Comparison of ENCODE assay signal across 13 cellular contexts in the genomic region with DNA sequence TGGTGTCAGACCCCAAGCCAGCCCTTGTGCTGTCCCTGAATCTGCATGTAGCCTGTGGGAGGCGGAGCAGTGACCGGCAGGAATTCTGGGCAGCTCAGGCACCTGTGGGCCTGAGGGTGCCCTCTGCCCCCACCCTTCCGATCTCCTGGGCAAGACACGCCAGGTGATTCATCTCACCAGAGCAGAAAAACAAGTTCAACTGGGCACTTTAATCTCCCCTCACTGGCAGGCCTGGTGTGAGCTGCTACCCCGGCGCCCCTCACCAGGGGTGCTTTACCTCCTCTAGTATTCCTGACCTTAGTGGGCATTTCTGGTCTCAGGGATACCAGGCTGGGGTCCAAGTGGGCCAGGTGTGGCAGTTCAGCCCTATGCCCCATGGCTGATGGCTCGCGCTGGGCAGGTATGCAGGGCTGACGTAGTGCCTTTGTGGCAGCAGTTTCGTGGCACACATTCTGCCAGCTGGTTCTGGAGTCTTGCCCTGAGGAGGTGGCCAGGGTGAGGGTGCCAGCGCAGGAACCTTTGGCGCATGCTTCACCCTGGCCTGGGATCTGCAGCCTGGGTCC. TPM values are rescaled to one million over a fixed set of nuclear protein-coding genes. Genes with fewer than 3 reads are reported as not detected.
DNase-seq lines count a peak whose midpoint lies in the region; ATAC-seq and TF ChIP-seq lines count a peak whose summit lies in the region.
"Had no signal": no experiment of that assay in that cellular context is flagged by ENCODE, and none has a peak within 500 bp of the region (broad histone marks: within the 10 kb centered on the region; RNA-seq: fewer than 3 reads in every experiment).

No MANE protein-coding gene starts in this region.

- TF ChIP-seq EP300 in suprapubic skin (IDR thresholded peaks at IDR 0.05) = no peak

- no peaks in the 10 kb centered on the region for H3K36me3 Mint-ChIP-seq in T-helper 2 cell treated with Interferon-gamma antibody and Interleukin-4, amounts not matched to agents 5 μg/mL and 100 μg/mL, for 36 hours (ENCODE audit: low read depth)
- H3K36me3 Mint-ChIP-seq: activated CD4-positive, alpha-beta memory T cell treated with anti-CD3 and anti-CD28 coated beads for 36 hours; activated naive CD8-positive, alpha-beta T cell treated with anti-CD3 and anti-CD28 coated beads for 36 hours had no signal

- TF ChIP-seq CTCF in LNCaP clone FGC (IDR thresholded peaks at IDR 0.05; ENCODE audit: control insufficient read depth, extremely low read depth, insufficient read depth) (no peak), coronary artery (IDR thresholded peaks at IDR 0.05) (no peak), left lung (IDR thresholded peaks at IDR 0.05) (no peak), suprapubic skin (IDR thresholded peaks at IDR 0.05) (no peak)

- no peak overlapping the region for H3K27ac Mint-ChIP-seq in T-helper 2 cell treated with Interferon-gamma antibody and Interleukin-4, amounts not matched to agents 5 μg/mL and 100 μg/mL, for 36 hours
- H3K27ac Mint-ChIP-seq: activated CD4-positive, alpha-beta memory T cell treated with anti-CD3 and anti-CD28 coated beads for 36 hours; activated naive CD8-positive, alpha-beta T cell treated with anti-CD3 and anti-CD28 coated beads for 36 hours had no signal

- 48% methylated on average over 6 of the region's 12 CpGs for WGBS in suprapubic skin

- TF ChIP-seq POLR2A in suprapubic skin (IDR thresholded peaks at IDR 0.05) = no peak

- peak overlapping the region; percentile 69 to 85 for H3K27ac ChIP-seq in coronary artery
- H3K27ac ChIP-seq in left lung = peak overlapping the region; percentile 66
- peak overlapping the region; percentile 87 for H3K27ac ChIP-seq in suprapubic skin

- H3K4me1 ChIP-seq in left lung (peaks cover 19 to 33% of the 10 kb centered on the region in 2 donors), suprapubic skin (peaks cover 64% of the 10 kb centered on the region)

- no peaks in the 10 kb centered on the region for H3K9me3 Mint-ChIP-seq in T-helper 2 cell treated with Interferon-gamma antibody and Interleukin-4, amounts not matched to agents 5 μg/mL and 100 μg/mL, for 36 hours
- H3K9me3 Mint-ChIP-seq: activated CD4-positive, alpha-beta memory T cell treated with anti-CD3 and anti-CD28 coated beads for 36 hours; activated naive CD8-positive, alpha-beta T cell treated with anti-CD3 and anti-CD28 coated beads for 36 hours had no signal

- ATAC-seq in left lung (peak; percentile 80), HG02763 (IDR thresholded peaks at IDR 0.05; ENCODE audit: unreplicated experiment) (no peak)

- H3K4me1 Mint-ChIP-seq in T-helper 2 cell treated with Interferon-gamma antibody and Interleukin-4, amounts not matched to agents 5 μg/mL and 100 μg/mL, for 36 hours (ENCODE audit: low read depth) = peaks cover 12% of the 10 kb centered on the region

- DNase-seq in LNCaP clone FGC (ENCODE audit: low read depth) (peak; percentile 95), coronary artery (ENCODE audit: low spot score) (no peak), left lung (peak; percentile 81 to 84), suprapubic skin (ENCODE audit: low spot score in 2 of 2) (no peak)
- DNase-seq in activated CD8-positive, alpha-beta memory T cell treated with anti-CD3 and anti-CD28 coated beads for 24 hours = no peak
- DNase-seq in T-helper 2 cell treated with Interferon-gamma antibody and Interleukin-4, amounts not matched to agents 5 μg/mL and 100 μg/mL, for 36 hours (ENCODE audit: low spot score) = no peak
- DNase-seq in stimulated activated CD8-positive, alpha-beta memory T cell treated with anti-CD3 and anti-CD28 coated beads, Interleukin-4, amount 100 ng/mL, for 48 hours = no peak
- DNase-seq: activated CD4-positive, alpha-beta memory T cell treated with anti-CD3 and anti-CD28 coated beads for 36 hours; activated naive CD8-positive, alpha-beta T cell treated with anti-CD3 and anti-CD28 coated beads for 36 hours; IMR-90; retina had no signal

- peaks cover 21% of the 10 kb centered on the region for H3K27me3 Mint-ChIP-seq in T-helper 2 cell treated with Interferon-gamma antibody and Interleukin-4, amounts not matched to agents 5 μg/mL and 100 μg/mL, for 36 hours (ENCODE audit: low read depth)

- H3K36me3 ChIP-seq in left lung (peaks cover 0 to 37% of the 10 kb centered on the region in 2 donors), suprapubic skin (peaks cover 40% of the 10 kb centered on the region)

- H3K9me3 ChIP-seq in left lung (no peaks in the 10 kb centered on the region), suprapubic skin (no peaks in the 10 kb centered on the region)

- H3K4me3 Mint-ChIP-seq in T-helper 2 cell treated with Interferon-gamma antibody and Interleukin-4, amounts not matched to agents 5 μg/mL and 100 μg/mL, for 36 hours = no peak overlapping the region
- H3K4me3 Mint-ChIP-seq: activated CD4-positive, alpha-beta memory T cell treated with anti-CD3 and anti-CD28 coated beads for 36 hours; activated naive CD8-positive, alpha-beta T cell treated with anti-CD3 and anti-CD28 coated beads for 36 hours had no signal

- intact Hi-C loops in left lung (cut with DNase I) = no loop called here

- peak overlapping the region; percentile 42 for H3K4me3 ChIP-seq in LNCaP clone FGC (ENCODE audit: low read depth, low read length)
- peak overlapping the region; percentile 51 for H3K4me3 ChIP-seq in coronary artery
- no peak overlapping the region for H3K4me3 ChIP-seq in left lung
- H3K4me3 ChIP-seq in suprapubic skin = peak overlapping the region; percentile 15

- peaks cover 0 to 12% of the 10 kb centered on the region in 2 donors for H3K27me3 ChIP-seq in left lung
- H3K27me3 ChIP-seq in suprapubic skin = no peaks in the 10 kb centered on the region

RNA-seq across cellular contexts. Expression of a gene that starts 6.0 kb away (rescaled TPM):
- total RNA-seq in left lung (100 to 1,000 TPM in 1 of 2 donors, 10 to 100 TPM in 1; 65.1 to 137 TPM), suprapubic skin (100 to 1,000 TPM; 144 to 192 (median 173) TPM)

RNA-seq across cellular contexts. Expression of a gene that starts 18.0 kb away (rescaled TPM):
- total RNA-seq in left lung (10 to 100 TPM; 17.2 to 32.9 TPM), suprapubic skin (10 to 100 TPM; 25.7 to 41.5 (median 32.7) TPM)

RNA-seq across cellular contexts. Expression of a gene that starts 24.5 kb away (rescaled TPM):
- total RNA-seq in left lung = 10 to 100 TPM; 45.6 to 57.9 TPM
- total RNA-seq in suprapubic skin = 10 to 100 TPM; 43.6 to 54.1 (median 52.1) TPM

RNA-seq across cellular contexts. Expression of a gene that starts 31.9 kb away (rescaled TPM):
- total RNA-seq in left lung = 10 to 100 TPM; 12.4 to 31.9 TPM
- total RNA-seq in suprapubic skin = 100 to 1,000 TPM in 1 of 4 donors, 10 to 100 TPM in 3; 49.4 to 114 (median 72.4) TPM

RNA-seq across cellular contexts. Expression of a gene that starts 37.6 kb away (rescaled TPM):
- total RNA-seq in left lung = under 1 TPM; 0.38 to 0.58 TPM
- 1 to 10 TPM in 2 of 4 donors, under 1 TPM in 2; 0.53 to 1.6 (median 1.1) TPM for total RNA-seq in suprapubic skin
- total RNA-seq: activated CD4-positive, alpha-beta memory T cell treated with anti-CD3 and anti-CD28 coated beads for 36 hours; activated naive CD8-positive, alpha-beta T cell treated with anti-CD3 and anti-CD28 coated beads for 36 hours; IMR-90; NCI-H460 had no signal

Comparison
In these comparisons a context has a peak if more than half of its experiments do, and no peak if none do; other contexts are left out.
1. DNase-seq: peak in LNCaP clone FGC (single experiment) and left lung (2 of 2); none in coronary artery (single experiment), suprapubic skin (0 of 2), activated CD8-positive, alpha-beta memory T cell treated with anti-CD3 and anti-CD28 coated beads for 24 hours (single experiment), T-helper 2 cell treated with Interferon-gamma antibody and Interleukin-4, amounts not matched to agents 5 μg/mL and 100 μg/mL, for 36 hours (single experiment) and stimulated activated CD8-positive, alpha-beta memory T cell treated with anti-CD3 and anti-CD28 coated beads, Interleukin-4, amount 100 ng/mL, for 48 hours (single experiment).
2. H3K4me3 ChIP-seq: peak in LNCaP clone FGC (single experiment), coronary artery (single experiment) and suprapubic skin (single experiment); none in left lung (0 of 2).
3. Peak in every context shown above with its lines, with median percentiles within 50 percentile points of each other: H3K27ac ChIP-seq.